12 cellular contexts compared by ENCODE assay signal in the genomic region with DNA sequence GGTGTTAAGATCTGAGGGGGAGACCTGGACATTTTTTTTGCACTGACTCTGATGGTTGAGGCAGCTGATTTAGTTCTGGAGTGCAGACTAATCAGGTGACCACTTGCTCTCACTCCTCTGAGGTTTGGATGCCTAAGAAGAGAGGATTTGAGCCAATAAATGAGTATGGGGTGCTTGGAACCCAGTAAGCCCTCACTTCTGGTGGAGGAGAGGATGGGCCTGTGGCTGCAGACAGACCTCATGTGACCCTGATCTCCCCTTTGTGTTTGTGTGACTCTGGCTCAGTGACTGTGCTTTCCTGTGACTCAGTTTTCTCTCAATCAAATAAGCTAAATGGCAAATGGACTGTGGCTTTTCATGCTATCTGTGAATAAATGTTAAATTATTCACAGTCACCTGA. TPM values are rescaled to one million over a fixed set of nuclear protein-coding genes. Genes with fewer than 3 reads are reported as not detected.
DNase-seq lines count a peak whose midpoint lies in the region; FAIRE-seq and TF ChIP-seq lines count a peak whose summit lies in the region.
"Not testable (repeated sequence)": the region's sequence is repeated elsewhere in the genome, so short reads cannot be mapped to it uniquely, and the experiment has no call there.
"Had no signal": no experiment of that assay in that cellular context is flagged by ENCODE, and none has a peak within 500 bp of the region (broad histone marks: within the 10 kb centered on the region; RNA-seq: fewer than 3 reads in every experiment).

No MANE protein-coding gene starts in this region.

- not testable (repeated sequence) for H2BK15ac ChIP-seq in mesenchymal stem cell (ENCODE audit: low read depth, poor library complexity, severe bottlenecking)

- not testable (repeated sequence) for H2BK120ac ChIP-seq in mesenchymal stem cell (ENCODE audit: low read depth, low read length)

- not testable (repeated sequence) for TF ChIP-seq CTCF in fibroblast of the aortic adventitia (IDR thresholded peaks at IDR 0.05; ENCODE audit: insufficient read depth, low read length)

- H4K91ac ChIP-seq in mesenchymal stem cell (ENCODE audit: low read length) = not testable (repeated sequence)

- not testable (repeated sequence) for H2AK5ac ChIP-seq in mesenchymal stem cell (ENCODE audit: low read length, severe bottlenecking)

- not testable (repeated sequence) for H2AFZ ChIP-seq in mesenchymal stem cell (ENCODE audit: low read depth, low read length)

- H3K4ac ChIP-seq in mesenchymal stem cell (ENCODE audit: low read depth in 1 of 2, low read length in 2 of 2) = not testable (repeated sequence)

- H3K27ac ChIP-seq in mesenchymal stem cell (ENCODE audit: low read length, poor library complexity, severe bottlenecking) = not testable (repeated sequence)

- H3K36me3 ChIP-seq in mesenchymal stem cell (ENCODE audit: control insufficient read depth in 1 of 2, insufficient read depth in 2 of 2, low read depth in 1 of 2, low read length in 2 of 2) = not testable (repeated sequence)

- not testable (repeated sequence) for H2BK5ac ChIP-seq in mesenchymal stem cell (ENCODE audit: low read depth, low read length, poor library complexity, severe bottlenecking)

- not testable (repeated sequence) for H3K9me3 ChIP-seq in mesenchymal stem cell (ENCODE audit: control insufficient read depth, low read length)

- H4K8ac ChIP-seq in mesenchymal stem cell (ENCODE audit: low read length) = not testable (repeated sequence)

- not testable (repeated sequence) for H3K79me1 ChIP-seq in mesenchymal stem cell (replicated peaks; ENCODE audit: low read length, poor library complexity, severe bottlenecking)

- not testable (repeated sequence) for H3K4me2 ChIP-seq in mesenchymal stem cell (ENCODE audit: low read length, poor library complexity, severe bottlenecking)

- DNase-seq in A172 (ENCODE audit: low spot score) (peak; percentile 67), EH (ENCODE audit: low read depth) (peak; percentile 70), HK-2 (ENCODE audit: unreplicated experiment) (peak; percentile 45), RCC 7860 (ENCODE audit: low spot score) (peak; percentile 69), astrocyte of the hippocampus (ENCODE audit: low read depth, low spot score) (peak; percentile 20), dermis blood vessel endothelial cell (peak; percentile 81), fibroblast of the aortic adventitia (ENCODE audit: low read depth) (peak; percentile 57)
- not testable (repeated sequence) for DNase-seq in mesenchymal stem cell

- peak; percentile 88 for FAIRE-seq in RCC 7860 (lab: Jason Lieb, UNC)

- H3K27me3 ChIP-seq in mesenchymal stem cell (ENCODE audit: control insufficient read depth in 1 of 2, insufficient read depth in 1 of 2, low read length in 2 of 2) = not testable (repeated sequence)

- not testable (repeated sequence) for H3K4me1 ChIP-seq in mesenchymal stem cell (ENCODE audit: control insufficient read depth, insufficient read depth, low read depth, low read length)

- peak overlapping the region; percentile 29 for H3K9ac ChIP-seq in mesenchymal stem cell (ENCODE audit: low read length)

- H2BK12ac ChIP-seq in mesenchymal stem cell (ENCODE audit: low read length in 2 of 2) = not testable (repeated sequence)

- H3K18ac ChIP-seq in mesenchymal stem cell (ENCODE audit: low read depth in 1 of 2, low read length in 2 of 2) = not testable (repeated sequence)

- H3K23ac ChIP-seq in mesenchymal stem cell (ENCODE audit: low read length in 2 of 2) = not testable (repeated sequence)

- H3K4me3 ChIP-seq in fibroblast of the aortic adventitia (ENCODE audit: low read depth, low read length); mesenchymal stem cell (ENCODE audit: insufficient read depth in 1 of 2, low read depth in 1 of 2, low read length in 2 of 2): not testable (repeated sequence)

- H3K14ac ChIP-seq in mesenchymal stem cell (ENCODE audit: low read length in 2 of 2) = not testable (repeated sequence)

RNA-seq across cellular contexts. Expression of a gene that starts 2.8 kb away (rescaled TPM):
- total RNA-seq in A172 (2014; rRNA removed; shearing (Covaris generic)) = 0.07 TPM in 1 of 2 replicates, not detected in the other
- not detected in 2 replicates for total RNA-seq in dermis blood vessel endothelial cell
- total RNA-seq in fibroblast of the aortic adventitia (ENCODE audit: low replicate concordance) = 0.27 TPM in 1 of 2 replicates, not detected in the other
- not detected for polyA plus RNA-seq in mesenchymal stem cell (2013, experiment 1 of 2)
- polyA plus RNA-seq in mesenchymal stem cell (2013, experiment 2 of 2) = not detected
- total RNA-seq: CD8-positive, alpha-beta memory T cell; HT-29; PC-3; SJSA1 had no signal
- polyA plus RNA-seq: CD8-positive, alpha-beta memory T cell had no signal

RNA-seq across cellular contexts. Expression of a gene that starts 16.5 kb away (rescaled TPM):
- not detected in 2 replicates for total RNA-seq in A172 (2014; rRNA removed; shearing (Covaris generic))
- total RNA-seq in dermis blood vessel endothelial cell (not detected in 2 replicates), fibroblast of the aortic adventitia (ENCODE audit: low replicate concordance) (not detected in 2 replicates)
- polyA plus RNA-seq in mesenchymal stem cell (2013, experiment 1 of 2) = not detected
- polyA plus RNA-seq in mesenchymal stem cell (2013, experiment 2 of 2) = not detected
- total RNA-seq: CD8-positive, alpha-beta memory T cell; HT-29; PC-3; SJSA1 had no signal
- polyA plus RNA-seq: CD8-positive, alpha-beta memory T cell had no signal

RNA-seq across cellular contexts. Expression of a gene that starts 54.7 kb away (rescaled TPM):
- total RNA-seq in A172 (2014; rRNA removed; shearing (Covaris generic)) = 0.43 and 1.5 TPM in 2 replicates
- total RNA-seq in dermis blood vessel endothelial cell (under 0.01 TPM in 1 of 2 replicates, not detected in the other), fibroblast of the aortic adventitia (ENCODE audit: low replicate concordance) (0.72 TPM in 1 of 2 replicates, not detected in the other)
- 0.07 TPM for polyA plus RNA-seq in mesenchymal stem cell (2013, experiment 1 of 2)
- 0.05 TPM for polyA plus RNA-seq in mesenchymal stem cell (2013, experiment 2 of 2)
- total RNA-seq: CD8-positive, alpha-beta memory T cell; HT-29; PC-3 had no signal
- polyA plus RNA-seq: CD8-positive, alpha-beta memory T cell had no signal
